Comparison of ENCODE assay signal across 1 cellular context in the genomic region with DNA sequence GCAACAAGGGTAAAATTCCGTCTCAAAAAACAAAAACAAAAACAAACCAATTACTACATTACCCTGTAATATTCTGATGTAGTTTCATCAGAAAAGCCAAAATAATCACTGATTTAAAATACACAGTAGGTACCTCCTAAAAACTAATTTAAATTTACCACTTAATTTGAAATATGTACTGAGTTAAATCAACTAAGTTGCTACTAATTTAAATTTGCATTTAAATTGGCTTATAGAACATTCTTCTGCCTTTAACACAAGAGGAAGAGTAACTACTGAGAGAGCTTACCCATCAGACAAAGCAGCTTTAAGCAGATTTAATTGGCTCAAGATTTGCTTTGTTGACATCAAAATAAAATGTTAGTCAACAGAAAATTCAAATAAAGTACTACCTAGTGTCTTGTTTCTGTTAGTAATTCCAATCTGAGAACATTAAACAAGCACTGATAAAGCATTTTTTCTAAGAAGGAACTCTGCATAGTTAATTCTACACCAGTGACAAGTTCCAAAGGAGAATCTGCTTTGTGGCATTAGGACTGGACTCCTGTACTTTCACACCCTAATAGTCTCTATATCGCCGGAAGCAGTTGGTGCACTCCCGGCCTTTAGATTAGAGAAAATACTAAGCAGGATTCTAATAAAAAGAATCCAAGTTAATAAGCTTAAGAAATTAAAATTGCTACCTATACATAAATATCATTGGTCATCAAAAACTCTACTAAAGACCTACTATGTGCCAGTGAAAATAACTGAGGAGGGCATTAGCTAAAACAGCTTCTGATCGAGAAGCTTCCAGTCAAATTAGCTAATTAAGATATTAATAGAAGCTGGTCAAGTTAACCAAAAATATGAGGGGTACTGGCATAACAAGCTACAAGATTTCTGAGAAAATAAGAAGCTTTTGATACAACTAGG.
TF ChIP-seq lines count a peak whose summit lies in the region.

No MANE protein-coding gene starts in this region.

TF ChIP-seq in K562, 482 proteins besides CTCF, POLR2A, EP300 and RAD21:
- peak; percentile 79 for TF ChIP-seq ZKSCAN1 (IDR thresholded peaks at IDR 0.05; ENCODE audit: low read depth, low read length)
- peak; percentile 57 for TF ChIP-seq ZNF316 (IDR thresholded peaks at IDR 0.05)
- TF ChIP-seq FOXK1 (CRISPR knock-in tag; IDR thresholded peaks at IDR 0.05; ENCODE audit: borderline replicate concordance) = no peak
- TF ChIP-seq RBM22 (IDR thresholded peaks at IDR 0.05; ENCODE audit: low read depth, low read length, poor library complexity, severe bottlenecking) = no peak
TF ChIP-seq in K562: peak in this region for 2.
